In genomic region chr2:27092696-27093429, GRCh38 we compare ENCODE assay signal across 1 cellular context.
TF ChIP-seq lines count a peak whose summit lies in the region.

No MANE protein-coding gene starts in this region.

TF ChIP-seq in HepG2, 621 proteins besides CTCF, POLR2A, EP300 and RAD21 (continued from another document and continues in another):
- TF ChIP-seq ZNF335 (CRISPR knock-in tag; IDR thresholded peaks at IDR 0.05) (no peak), ZNF776 (CRISPR knock-in tag; IDR thresholded peaks at IDR 0.05) (no peak), ISL2 (CRISPR knock-in tag; IDR thresholded peaks at IDR 0.05) (peak; percentile 83), ZFP37 (CRISPR knock-in tag; IDR thresholded peaks at IDR 0.05; ENCODE audit: borderline replicate concordance) (peak; percentile 91; the same call in 1 of the 2 replicates), ARNTL (CRISPR knock-in tag; IDR thresholded peaks at IDR 0.05) (peak; percentile 77; the same call in 1 of the 2 replicates), ELF3 (CRISPR knock-in tag; IDR thresholded peaks at IDR 0.05) (peak; percentile 66), HOXA9 (CRISPR knock-in tag; IDR thresholded peaks at IDR 0.05; ENCODE audit: borderline replicate concordance) (no peak), ZNF564 (CRISPR knock-in tag; IDR thresholded peaks at IDR 0.05) (peak; percentile 91), ZNF619 (CRISPR knock-in tag; IDR thresholded peaks at IDR 0.05) (peak; percentile 58; the same call in 1 of the 2 replicates), ZMAT3 (CRISPR knock-in tag; conservative IDR thresholded peaks at IDR 0.05) (peak; percentile 49; the same call in 1 of the 2 replicates), ZNF484 (CRISPR knock-in tag; IDR thresholded peaks at IDR 0.05; ENCODE audit: borderline replicate concordance, low read depth) (no peak), PHF8 (CRISPR knock-in tag; IDR thresholded peaks at IDR 0.05) (peak; percentile 44; the same call in 1 of the 2 replicates), ZNF605 (CRISPR knock-in tag; IDR thresholded peaks at IDR 0.05) (peak; percentile 34; the same call in 1 of the 2 replicates), ESRRA (CRISPR knock-in tag; IDR thresholded peaks at IDR 0.05; ENCODE audit: low read depth) (peak; percentile 94), TAF1 (CRISPR knock-in tag; IDR thresholded peaks at IDR 0.05) (peak; percentile 44; the same call in 1 of the 2 replicates), SNAPC5 (CRISPR knock-in tag; IDR thresholded peaks at IDR 0.05; ENCODE audit: borderline replicate concordance) (peak; percentile 79; the same call in 1 of the 2 replicates), AHR (CRISPR knock-in tag; IDR thresholded peaks at IDR 0.05) (peak; percentile 72), ZNF775 (CRISPR knock-in tag; IDR thresholded peaks at IDR 0.05; ENCODE audit: borderline replicate concordance) (peak; percentile 98), NR3C1 (CRISPR knock-in tag; IDR thresholded peaks at IDR 0.05) (no peak), ZNF770 (CRISPR knock-in tag; IDR thresholded peaks at IDR 0.05) (peak; percentile 33; the same call in 1 of the 2 replicates), NONO (IDR thresholded peaks at IDR 0.05) (no peak), NONO (CRISPR knock-in tag; conservative IDR thresholded peaks at IDR 0.05) (peak; percentile 87), ZFY (CRISPR knock-in tag; IDR thresholded peaks at IDR 0.05) (peak; percentile 76; the same call in 1 of the 2 replicates), ZNF30 (CRISPR knock-in tag; IDR thresholded peaks at IDR 0.05) (no peak), MIER3 (CRISPR knock-in tag; IDR thresholded peaks at IDR 0.05; ENCODE audit: borderline replicate concordance) (peak; percentile 66; the same call in 1 of the 2 replicates), KDM6A (CRISPR knock-in tag; IDR thresholded peaks at IDR 0.05; ENCODE audit: low read depth) (peak; percentile 94), HIC2 (CRISPR knock-in tag; IDR thresholded peaks at IDR 0.05; ENCODE audit: low read depth) (peak; percentile 100), DDIT3 (CRISPR knock-in tag; IDR thresholded peaks at IDR 0.05) (no peak), TEF (CRISPR knock-in tag; IDR thresholded peaks at IDR 0.05) (no peak), ZFX (CRISPR knock-in tag; IDR thresholded peaks at IDR 0.05; ENCODE audit: low read depth) (peak; percentile 79), ZFP36L1 (CRISPR knock-in tag; IDR thresholded peaks at IDR 0.05) (peak; percentile 31; the same call in 1 of the 2 replicates), MXD3 (CRISPR knock-in tag; IDR thresholded peaks at IDR 0.05) (no peak), DPF2 (CRISPR knock-in tag; IDR thresholded peaks at IDR 0.05; ENCODE audit: borderline replicate concordance, low read depth) (peak; percentile 51; the same call in 1 of the 2 replicates), MED1 (CRISPR knock-in tag; IDR thresholded peaks at IDR 0.05) (peak; percentile 94), ZNF468 (CRISPR knock-in tag; IDR thresholded peaks at IDR 0.05) (no peak), MAX (IDR thresholded peaks at IDR 0.05) (peak; percentile 92), MIER2 (CRISPR knock-in tag; IDR thresholded peaks at IDR 0.05) (0 out of 2 replicates have a peak, but pooled peaks have one; percentile 33), ZNF678 (CRISPR knock-in tag; IDR thresholded peaks at IDR 0.05) (peak; percentile 5; the same call in 1 of the 2 replicates)
- TF ChIP-seq, protein P1, sequence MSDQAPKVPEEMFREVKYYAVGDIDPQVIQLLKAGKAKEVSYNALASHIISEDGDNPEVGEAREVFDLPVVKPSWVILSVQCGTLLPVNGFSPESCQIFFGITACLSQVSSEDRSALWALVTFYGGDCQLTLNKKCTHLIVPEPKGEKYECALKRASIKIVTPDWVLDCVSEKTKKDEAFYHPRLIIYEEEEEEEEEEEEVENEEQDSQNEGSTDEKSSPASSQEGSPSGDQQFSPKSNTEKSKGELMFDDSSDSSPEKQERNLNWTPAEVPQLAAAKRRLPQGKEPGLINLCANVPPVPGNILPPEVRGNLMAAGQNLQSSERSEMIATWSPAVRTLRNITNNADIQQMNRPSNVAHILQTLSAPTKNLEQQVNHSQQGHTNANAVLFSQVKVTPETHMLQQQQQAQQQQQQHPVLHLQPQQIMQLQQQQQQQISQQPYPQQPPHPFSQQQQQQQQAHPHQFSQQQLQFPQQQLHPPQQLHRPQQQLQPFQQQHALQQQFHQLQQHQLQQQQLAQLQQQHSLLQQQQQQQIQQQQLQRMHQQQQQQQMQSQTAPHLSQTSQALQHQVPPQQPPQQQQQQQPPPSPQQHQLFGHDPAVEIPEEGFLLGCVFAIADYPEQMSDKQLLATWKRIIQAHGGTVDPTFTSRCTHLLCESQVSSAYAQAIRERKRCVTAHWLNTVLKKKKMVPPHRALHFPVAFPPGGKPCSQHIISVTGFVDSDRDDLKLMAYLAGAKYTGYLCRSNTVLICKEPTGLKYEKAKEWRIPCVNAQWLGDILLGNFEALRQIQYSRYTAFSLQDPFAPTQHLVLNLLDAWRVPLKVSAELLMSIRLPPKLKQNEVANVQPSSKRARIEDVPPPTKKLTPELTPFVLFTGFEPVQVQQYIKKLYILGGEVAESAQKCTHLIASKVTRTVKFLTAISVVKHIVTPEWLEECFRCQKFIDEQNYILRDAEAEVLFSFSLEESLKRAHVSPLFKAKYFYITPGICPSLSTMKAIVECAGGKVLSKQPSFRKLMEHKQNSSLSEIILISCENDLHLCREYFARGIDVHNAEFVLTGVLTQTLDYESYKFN (CRISPR knock-in tag; conservative IDR thresholded peaks at IDR 0.05): peak; percentile 99
- TF ChIP-seq, protein P2, sequence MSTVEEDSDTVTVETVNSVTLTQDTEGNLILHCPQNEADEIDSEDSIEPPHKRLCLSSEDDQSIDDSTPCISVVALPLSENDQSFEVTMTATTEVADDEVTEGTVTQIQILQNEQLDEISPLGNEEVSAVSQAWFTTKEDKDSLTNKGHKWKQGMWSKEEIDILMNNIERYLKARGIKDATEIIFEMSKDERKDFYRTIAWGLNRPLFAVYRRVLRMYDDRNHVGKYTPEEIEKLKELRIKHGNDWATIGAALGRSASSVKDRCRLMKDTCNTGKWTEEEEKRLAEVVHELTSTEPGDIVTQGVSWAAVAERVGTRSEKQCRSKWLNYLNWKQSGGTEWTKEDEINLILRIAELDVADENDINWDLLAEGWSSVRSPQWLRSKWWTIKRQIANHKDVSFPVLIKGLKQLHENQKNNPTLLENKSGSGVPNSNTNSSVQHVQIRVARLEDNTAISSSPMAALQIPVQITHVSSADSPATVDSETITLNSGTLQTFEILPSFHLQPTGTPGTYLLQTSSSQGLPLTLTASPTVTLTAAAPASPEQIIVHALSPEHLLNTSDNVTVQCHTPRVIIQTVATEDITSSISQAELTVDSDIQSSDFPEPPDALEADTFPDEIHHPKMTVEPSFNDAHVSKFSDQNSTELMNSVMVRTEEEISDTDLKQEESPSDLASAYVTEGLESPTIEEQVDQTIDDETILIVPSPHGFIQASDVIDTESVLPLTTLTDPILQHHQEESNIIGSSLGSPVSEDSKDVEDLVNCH (CRISPR knock-in tag; IDR thresholded peaks at IDR 0.05): 0 out of 2 replicates have a peak, but pooled peaks have one; percentile 35
- TF ChIP-seq, protein P3, sequence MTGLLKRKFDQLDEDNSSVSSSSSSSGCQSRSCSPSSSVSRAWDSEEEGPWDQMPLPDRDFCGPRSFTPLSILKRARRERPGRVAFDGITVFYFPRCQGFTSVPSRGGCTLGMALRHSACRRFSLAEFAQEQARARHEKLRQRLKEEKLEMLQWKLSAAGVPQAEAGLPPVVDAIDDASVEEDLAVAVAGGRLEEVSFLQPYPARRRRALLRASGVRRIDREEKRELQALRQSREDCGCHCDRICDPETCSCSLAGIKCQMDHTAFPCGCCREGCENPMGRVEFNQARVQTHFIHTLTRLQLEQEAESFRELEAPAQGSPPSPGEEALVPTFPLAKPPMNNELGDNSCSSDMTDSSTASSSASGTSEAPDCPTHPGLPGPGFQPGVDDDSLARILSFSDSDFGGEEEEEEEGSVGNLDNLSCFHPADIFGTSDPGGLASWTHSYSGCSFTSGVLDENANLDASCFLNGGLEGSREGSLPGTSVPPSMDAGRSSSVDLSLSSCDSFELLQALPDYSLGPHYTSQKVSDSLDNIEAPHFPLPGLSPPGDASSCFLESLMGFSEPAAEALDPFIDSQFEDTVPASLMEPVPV (CRISPR knock-in tag; IDR thresholded peaks at IDR 0.05): no peak; the same call in 1 of the 2 replicates
- TF ChIP-seq, protein P4, sequence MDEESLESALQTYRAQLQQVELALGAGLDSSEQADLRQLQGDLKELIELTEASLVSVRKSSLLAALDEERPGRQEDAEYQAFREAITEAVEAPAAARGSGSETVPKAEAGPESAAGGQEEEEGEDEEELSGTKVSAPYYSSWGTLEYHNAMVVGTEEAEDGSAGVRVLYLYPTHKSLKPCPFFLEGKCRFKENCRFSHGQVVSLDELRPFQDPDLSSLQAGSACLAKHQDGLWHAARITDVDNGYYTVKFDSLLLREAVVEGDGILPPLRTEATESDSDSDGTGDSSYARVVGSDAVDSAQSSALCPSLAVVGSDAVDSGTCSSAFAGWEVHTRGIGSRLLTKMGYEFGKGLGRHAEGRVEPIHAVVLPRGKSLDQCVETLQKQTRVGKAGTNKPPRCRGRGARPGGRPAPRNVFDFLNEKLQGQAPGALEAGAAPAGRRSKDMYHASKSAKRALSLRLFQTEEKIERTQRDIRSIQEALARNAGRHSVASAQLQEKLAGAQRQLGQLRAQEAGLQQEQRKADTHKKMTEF (CRISPR knock-in tag; IDR thresholded peaks at IDR 0.05): peak; percentile 62
- TF ChIP-seq, protein P5, sequence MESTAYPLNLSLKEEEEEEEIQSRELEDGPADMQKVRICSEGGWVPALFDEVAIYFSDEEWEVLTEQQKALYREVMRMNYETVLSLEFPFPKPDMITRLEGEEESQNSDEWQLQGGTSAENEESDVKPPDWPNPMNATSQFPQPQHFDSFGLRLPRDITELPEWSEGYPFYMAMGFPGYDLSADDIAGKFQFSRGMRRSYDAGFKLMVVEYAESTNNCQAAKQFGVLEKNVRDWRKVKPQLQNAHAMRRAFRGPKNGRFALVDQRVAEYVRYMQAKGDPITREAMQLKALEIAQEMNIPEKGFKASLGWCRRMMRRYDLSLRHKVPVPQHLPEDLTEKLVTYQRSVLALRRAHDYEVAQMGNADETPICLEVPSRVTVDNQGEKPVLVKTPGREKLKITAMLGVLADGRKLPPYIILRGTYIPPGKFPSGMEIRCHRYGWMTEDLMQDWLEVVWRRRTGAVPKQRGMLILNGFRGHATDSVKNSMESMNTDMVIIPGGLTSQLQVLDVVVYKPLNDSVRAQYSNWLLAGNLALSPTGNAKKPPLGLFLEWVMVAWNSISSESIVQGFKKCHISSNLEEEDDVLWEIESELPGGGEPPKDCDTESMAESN (CRISPR knock-in tag; conservative IDR thresholded peaks at IDR 0.05): peak; percentile 60; the same call in 1 of the 2 replicates
